1 cellular context compared by ENCODE assay signal in genomic region chr1:155250246-155250632, GRCh38.
TF ChIP-seq lines count a peak whose summit lies in the region.

No MANE protein-coding gene starts in this region.

TF ChIP-seq in K562, 482 proteins besides CTCF, POLR2A, EP300 and RAD21:
- TF ChIP-seq PHB (CRISPR knock-in tag; IDR thresholded peaks at IDR 0.05) (no peak), ETS1 (conservative IDR thresholded peaks at IDR 0.05; ENCODE audit: control insufficient read depth, low read depth, low read length) (no peak), ZNF707 (CRISPR knock-in tag; conservative IDR thresholded peaks at IDR 0.05) (no peak), POLR2AphosphoS5 (IDR thresholded peaks at IDR 0.05; ENCODE audit: control insufficient read depth, insufficient read depth, low read depth, low read length) (no peak), KAT2B (IDR thresholded peaks at IDR 0.05; ENCODE audit: low read depth, low read length) (no peak), HNRNPL (IDR thresholded peaks at IDR 0.05; ENCODE audit: low read depth, low read length) (0 out of 2 replicates have a peak, but pooled peaks have one; percentile 24)
